In the genomic region with DNA sequence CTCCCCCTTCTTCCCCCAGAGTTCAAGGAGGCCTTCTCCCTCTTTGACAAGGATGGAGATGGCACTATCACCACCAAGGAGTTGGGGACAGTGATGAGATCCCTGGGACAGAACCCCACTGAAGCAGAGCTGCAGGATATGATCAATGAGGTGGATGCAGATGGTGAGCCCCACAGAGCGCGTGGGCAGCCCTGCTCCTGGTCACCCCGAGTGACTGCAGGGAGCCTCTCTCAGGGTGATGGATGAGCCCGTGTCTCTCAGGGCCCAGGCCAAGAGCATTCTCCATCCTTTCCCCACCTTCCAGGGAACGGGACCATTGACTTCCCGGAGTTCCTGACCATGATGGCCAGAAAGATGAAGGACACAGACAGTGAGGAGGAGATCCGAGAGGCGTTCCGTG, we compare ENCODE assay signal across 1 cellular context.
TF ChIP-seq lines count a peak whose summit lies in the region.

No MANE protein-coding gene starts in this region.

TF ChIP-seq in HepG2, 621 proteins besides CTCF, POLR2A, EP300 and RAD21:
- TF ChIP-seq ZNF605 (CRISPR knock-in tag; IDR thresholded peaks at IDR 0.05): no peak
- no peak for TF ChIP-seq ZNF619 (CRISPR knock-in tag; IDR thresholded peaks at IDR 0.05)
- TF ChIP-seq ZBTB21 (CRISPR knock-in tag; IDR thresholded peaks at IDR 0.05): no peak
- no peak for TF ChIP-seq PCBP2 (optimal IDR thresholded peaks at IDR 0.05; ENCODE audit: low read depth, low read length, poor library complexity, severe bottlenecking)
- no peak for TF ChIP-seq ZNF768 (CRISPR knock-in tag; IDR thresholded peaks at IDR 0.05)
- TF ChIP-seq ZC3H13 (CRISPR knock-in tag; IDR thresholded peaks at IDR 0.05): no peak
- no peak for TF ChIP-seq IRF2 (CRISPR knock-in tag; IDR thresholded peaks at IDR 0.05)
- no peak for TF ChIP-seq ONECUT2 (CRISPR knock-in tag; IDR thresholded peaks at IDR 0.05)
- TF ChIP-seq ZNF124 (CRISPR knock-in tag; IDR thresholded peaks at IDR 0.05): no peak
- TF ChIP-seq ZNF274 (CRISPR knock-in tag; IDR thresholded peaks at IDR 0.05): no peak
- TF ChIP-seq NFKBIZ (CRISPR knock-in tag; IDR thresholded peaks at IDR 0.05): no peak
- TF ChIP-seq, protein P1, sequence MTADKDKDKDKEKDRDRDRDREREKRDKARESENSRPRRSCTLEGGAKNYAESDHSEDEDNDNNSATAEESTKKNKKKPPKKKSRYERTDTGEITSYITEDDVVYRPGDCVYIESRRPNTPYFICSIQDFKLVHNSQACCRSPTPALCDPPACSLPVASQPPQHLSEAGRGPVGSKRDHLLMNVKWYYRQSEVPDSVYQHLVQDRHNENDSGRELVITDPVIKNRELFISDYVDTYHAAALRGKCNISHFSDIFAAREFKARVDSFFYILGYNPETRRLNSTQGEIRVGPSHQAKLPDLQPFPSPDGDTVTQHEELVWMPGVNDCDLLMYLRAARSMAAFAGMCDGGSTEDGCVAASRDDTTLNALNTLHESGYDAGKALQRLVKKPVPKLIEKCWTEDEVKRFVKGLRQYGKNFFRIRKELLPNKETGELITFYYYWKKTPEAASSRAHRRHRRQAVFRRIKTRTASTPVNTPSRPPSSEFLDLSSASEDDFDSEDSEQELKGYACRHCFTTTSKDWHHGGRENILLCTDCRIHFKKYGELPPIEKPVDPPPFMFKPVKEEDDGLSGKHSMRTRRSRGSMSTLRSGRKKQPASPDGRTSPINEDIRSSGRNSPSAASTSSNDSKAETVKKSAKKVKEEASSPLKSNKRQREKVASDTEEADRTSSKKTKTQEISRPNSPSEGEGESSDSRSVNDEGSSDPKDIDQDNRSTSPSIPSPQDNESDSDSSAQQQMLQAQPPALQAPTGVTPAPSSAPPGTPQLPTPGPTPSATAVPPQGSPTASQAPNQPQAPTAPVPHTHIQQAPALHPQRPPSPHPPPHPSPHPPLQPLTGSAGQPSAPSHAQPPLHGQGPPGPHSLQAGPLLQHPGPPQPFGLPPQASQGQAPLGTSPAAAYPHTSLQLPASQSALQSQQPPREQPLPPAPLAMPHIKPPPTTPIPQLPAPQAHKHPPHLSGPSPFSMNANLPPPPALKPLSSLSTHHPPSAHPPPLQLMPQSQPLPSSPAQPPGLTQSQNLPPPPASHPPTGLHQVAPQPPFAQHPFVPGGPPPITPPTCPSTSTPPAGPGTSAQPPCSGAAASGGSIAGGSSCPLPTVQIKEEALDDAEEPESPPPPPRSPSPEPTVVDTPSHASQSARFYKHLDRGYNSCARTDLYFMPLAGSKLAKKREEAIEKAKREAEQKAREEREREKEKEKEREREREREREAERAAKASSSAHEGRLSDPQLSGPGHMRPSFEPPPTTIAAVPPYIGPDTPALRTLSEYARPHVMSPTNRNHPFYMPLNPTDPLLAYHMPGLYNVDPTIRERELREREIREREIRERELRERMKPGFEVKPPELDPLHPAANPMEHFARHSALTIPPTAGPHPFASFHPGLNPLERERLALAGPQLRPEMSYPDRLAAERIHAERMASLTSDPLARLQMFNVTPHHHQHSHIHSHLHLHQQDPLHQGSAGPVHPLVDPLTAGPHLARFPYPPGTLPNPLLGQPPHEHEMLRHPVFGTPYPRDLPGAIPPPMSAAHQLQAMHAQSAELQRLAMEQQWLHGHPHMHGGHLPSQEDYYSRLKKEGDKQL (CRISPR knock-in tag; IDR thresholded peaks at IDR 0.05; ENCODE audit: low read depth): no peak
- no peak for TF ChIP-seq ZNF652 (CRISPR knock-in tag; IDR thresholded peaks at IDR 0.05; ENCODE audit: borderline replicate concordance, low read depth)
- TF ChIP-seq PCBP1 (IDR thresholded peaks at IDR 0.05; ENCODE audit: borderline replicate concordance, low read depth, low read length): no peak
- TF ChIP-seq HCFC1 (IDR thresholded peaks at IDR 0.05; ENCODE audit: low read depth, low read length): no peak
